ENCODE assay signal across 19 cellular contexts in genomic region chr19:2793577-2793976, GRCh38. TPM values are rescaled to one million over a fixed set of nuclear protein-coding genes. Genes with fewer than 3 reads are reported as not detected.
DNase-seq lines count a peak whose midpoint lies in the region; ATAC-seq, FAIRE-seq and TF ChIP-seq lines count a peak whose summit lies in the region.
"Had no signal": no experiment of that assay in that cellular context is flagged by ENCODE, and none has a peak within 500 bp of the region (broad histone marks: within the 10 kb centered on the region; RNA-seq: fewer than 3 reads in every experiment).

No MANE protein-coding gene starts in this region.

- H3K9ac ChIP-seq in HepG2 (ENCODE audit: insufficient read depth, low read depth, low read length), result no peak overlapping the region

- TF ChIP-seq EP300 in HepG2 (IDR thresholded peaks at IDR 0.05; ENCODE audit: low read depth in 2 of 2, low read length in 2 of 2) (no peak), HepG2 (CRISPR knock-in tag; IDR thresholded peaks at IDR 0.05; ENCODE audit: borderline replicate concordance) (no peak)

- CTCF ChIA-PET in HepG2 (lab: Yijun Ruan, JAX; ENCODE audit: low intra/inter-chr PET ratio, low total read pairs), result no interaction called here

- no peak for TF ChIP-seq POLR2A in HepG2 (IDR thresholded peaks at IDR 0.05; ENCODE audit: insufficient read depth in 1 of 2, low read depth in 2 of 2, low read length in 2 of 2)
- no peak for TF ChIP-seq POLR2A in right lobe of liver (IDR thresholded peaks at IDR 0.05)

- 98% methylated on average over 12 of the region's 12 CpGs for WGBS in HepG2 (ENCODE audit: low lambda C conversion rate)
- WGBS in right lobe of liver (ENCODE audit: insufficient coverage, low coverage, low lambda C conversion rate, missing lambda C conversion rate), result 97% methylated on average over 11 of the region's 12 CpGs

- no TSS peak for BruUV-seq in HepG2 (replicated peaks; lab: Mats Ljungman, UMichigan)

- POLR2A ChIA-PET in HepG2 (lab: Yijun Ruan, JAX), result no interaction called here

- H3K4me2 ChIP-seq in HepG2 (ENCODE audit: low read depth, low read length), result no peak overlapping the region
- H3K4me2 ChIP-seq: A549 had no signal

- no peak for ATAC-seq in HepG2
- no peak for ATAC-seq in right lobe of liver
- ATAC-seq in GM21737 (IDR thresholded peaks at IDR 0.05; ENCODE audit: unreplicated experiment), result no peak
- ATAC-seq: A549, HCT116 had no signal

- FAIRE-seq in HepG2 (lab: Jason Lieb, UNC), result no peak
- FAIRE-seq: A549, D721Med, G401.6, GM12891, GM19239, HTR-8/SVneo had no signal

- H3K4me1 ChIP-seq in HepG2 (ENCODE audit: insufficient read depth, low read length) (peaks cover 30% of the 10 kb centered on the region), right lobe of liver (peaks cover 0 to 25% (median 12%) of the 10 kb centered on the region in 4 donors)
- H3K4me1 ChIP-seq: A549, Caco-2 had no signal

- no peaks in the 10 kb centered on the region for H3K27me3 ChIP-seq in HepG2 (ENCODE audit: control insufficient read depth in 1 of 2, insufficient read depth in 2 of 2, low read length in 2 of 2)
- H3K27me3 ChIP-seq in right lobe of liver, result no peaks in the 10 kb centered on the region

- no peak overlapping the region for H3K4me3 ChIP-seq in HepG2 (replicated peaks in 1 of 3; ENCODE audit: insufficient read depth in 1 of 3, low read depth in 2 of 3, low read length in 3 of 3)
- no peak overlapping the region for H3K4me3 ChIP-seq in right lobe of liver
- H3K4me3 ChIP-seq: A549 had no signal

- intact Hi-C loops in HepG2 (cut with micrococcal nuclease; ENCODE audit: unreplicated experiment) (no loop called here), right lobe of liver (cut with DNase I) (no loop called here)

- no peak overlapping the region for H3K27ac ChIP-seq in HepG2 (ENCODE audit: extremely low read length, insufficient read depth, low read length)
- no peak overlapping the region for H3K27ac ChIP-seq in right lobe of liver
- H3K27ac ChIP-seq: 22Rv1, A549, C4-2B had no signal

- no peak overlapping the region for H2AFZ ChIP-seq in HepG2 (ENCODE audit: low read length)

- DNase-seq in HepG2 (ENCODE audit: low spot score), result no peak
- no peak for DNase-seq in right lobe of liver
- no peak for DNase-seq in activated T-cell treated with anti-CD3 and anti-CD28 coated beads, Interleukin-2, amount 50 U/mL, for 1 hour
- DNase-seq: AML-193; Caco-2; CD4-positive, alpha-beta T cell; GOT3; H7; KG1 had no signal

- no peak for TF ChIP-seq RAD21 in HepG2 (CRISPR knock-in tag; IDR thresholded peaks at IDR 0.05)

- peaks cover 15% of the 10 kb centered on the region for H4K20me1 ChIP-seq in HepG2 (ENCODE audit: insufficient read depth, low read length)

- no peak for TF ChIP-seq CTCF in HepG2 (CRISPR knock-in tag; IDR thresholded peaks at IDR 0.05)
- TF ChIP-seq CTCF in right lobe of liver (IDR thresholded peaks at IDR 0.05), result no peak

- peaks cover 20 to 62% of the 10 kb centered on the region in 2 experiments for H3K36me3 ChIP-seq in HepG2 (replicated peaks in 1 of 2; ENCODE audit: control insufficient read depth in 1 of 2, insufficient read depth in 2 of 2, low read length in 2 of 2)
- peaks cover 0 to 14% (median 3%) of the 10 kb centered on the region in 4 donors for H3K36me3 ChIP-seq in right lobe of liver

- H3K79me2 ChIP-seq in HepG2 (ENCODE audit: insufficient read depth, low read length), result peaks cover 8% of the 10 kb centered on the region

- H3K9me3 ChIP-seq in HepG2 (ENCODE audit: low read length), result no peaks in the 10 kb centered on the region
- no peaks in the 10 kb centered on the region for H3K9me3 ChIP-seq in right lobe of liver
- H3K9me3 ChIP-seq: A549, Caco-2 had no signal

- in situ Hi-C loops in HepG2 (cut with HindIII; ENCODE audit: extremely low pct_ligation_motif_present, low pct_unique_long_range_greater_than_20kb), result no loop called here

RNA-seq across cellular contexts. Expression of gene THOP1, which starts 8.3 kb away (rescaled TPM):
- 98.1 and 116 TPM in 2 replicates for total RNA-seq in HepG2 (2016; rRNA removed; fragmentation: Illumina TruSeq; extraction: Trizol)
- 12.3 and 13.1 TPM in 2 replicates for total RNA-seq in HepG2 (2016; cell fraction: cytosol; rRNA removed; fragmentation: Illumina TruSeq; extraction: Trizol; ENCODE audit: low read depth)
- 83.9 and 120 TPM in 2 replicates for total RNA-seq in HepG2 (2016; cell fraction: insoluble cytoplasmic fraction; rRNA removed; fragmentation: Illumina TruSeq; extraction: Trizol)
- total RNA-seq in HepG2 (2016; cell fraction: membrane; rRNA removed; fragmentation: Illumina TruSeq; extraction: Trizol), result 35.7 and 37.5 TPM in 2 replicates
- total RNA-seq in HepG2 (2016; cell fraction: nucleus; rRNA removed; fragmentation: Illumina TruSeq; extraction: Trizol), result 71.2 and 83.7 TPM in 2 replicates
- 74.4 and 81.4 TPM in 2 replicates for polyA plus RNA-seq in HepG2 (2011; rRNA removed)
- polyA plus RNA-seq in HepG2 (2011; cell fraction: cytosol; rRNA removed), result 50.2 and 88.6 TPM in 2 replicates
- polyA plus RNA-seq in HepG2 (2011; cell fraction: nucleus; rRNA removed), result 183 and 242 TPM in 2 replicates
- 41.9 and 45.1 TPM in 2 replicates for polyA plus RNA-seq in HepG2 (2012)
- 9.6 TPM in 2 replicates for polyA plus RNA-seq in HepG2 (2016; cell fraction: cytosol; fragmentation: Illumina TruSeq; extraction: Trizol; ENCODE audit: low read depth)
- polyA plus RNA-seq in HepG2 (2016; cell fraction: insoluble cytoplasmic fraction; fragmentation: Illumina TruSeq; extraction: Trizol; ENCODE audit: low read depth), result 69.9 and 92.7 TPM in 2 replicates
- polyA plus RNA-seq in HepG2 (2016; cell fraction: membrane; fragmentation: Illumina TruSeq; extraction: Trizol; ENCODE audit: low read depth), result 20.1 and 20.4 TPM in 2 replicates
- 159 and 175 TPM in 2 replicates for polyA plus RNA-seq in HepG2 (2016; cell fraction: nucleus; fragmentation: Illumina TruSeq; extraction: Trizol; ENCODE audit: insufficient read depth, low read depth)
- polyA minus RNA-seq in HepG2 (2011; rRNA and poly(A)+ RNA removed; ENCODE audit: low replicate concordance), result 118 and 211 TPM in 2 replicates
- 39.9 and 51.4 TPM in 2 replicates for polyA minus RNA-seq in HepG2 (2011; cell fraction: cytosol; rRNA and poly(A)+ RNA removed)
- 26.3 and 32.6 TPM in 2 replicates for polyA minus RNA-seq in HepG2 (2011; cell fraction: nucleus; rRNA and poly(A)+ RNA removed)
- total RNA-seq in right lobe of liver, result 10 to 100 TPM; 25.5 to 61.8 (median 33.0) TPM

RNA-seq across cellular contexts. Expression of gene SGTA, which starts 10.5 kb away (rescaled TPM):
- 47.4 and 47.5 TPM in 2 replicates for total RNA-seq in HepG2 (2016; rRNA removed; fragmentation: Illumina TruSeq; extraction: Trizol)
- 15.4 and 15.7 TPM in 2 replicates for total RNA-seq in HepG2 (2016; cell fraction: cytosol; rRNA removed; fragmentation: Illumina TruSeq; extraction: Trizol; ENCODE audit: low read depth)
- total RNA-seq in HepG2 (2016; cell fraction: insoluble cytoplasmic fraction; rRNA removed; fragmentation: Illumina TruSeq; extraction: Trizol), result 38.4 and 51.3 TPM in 2 replicates
- 36.5 and 39.1 TPM in 2 replicates for total RNA-seq in HepG2 (2016; cell fraction: membrane; rRNA removed; fragmentation: Illumina TruSeq; extraction: Trizol)
- 22.7 and 29.7 TPM in 2 replicates for total RNA-seq in HepG2 (2016; cell fraction: nucleus; rRNA removed; fragmentation: Illumina TruSeq; extraction: Trizol)
- polyA plus RNA-seq in HepG2 (2011; rRNA removed), result 43.0 and 43.9 TPM in 2 replicates
- polyA plus RNA-seq in HepG2 (2011; cell fraction: cytosol; rRNA removed), result 36.5 and 53.7 TPM in 2 replicates
- 91.7 and 100.0 TPM in 2 replicates for polyA plus RNA-seq in HepG2 (2011; cell fraction: nucleus; rRNA removed)
- polyA plus RNA-seq in HepG2 (2012), result 31.5 and 46.4 TPM in 2 replicates
- 19.4 and 21.9 TPM in 2 replicates for polyA plus RNA-seq in HepG2 (2016; cell fraction: cytosol; fragmentation: Illumina TruSeq; extraction: Trizol; ENCODE audit: low read depth)
- 59.1 and 69.1 TPM in 2 replicates for polyA plus RNA-seq in HepG2 (2016; cell fraction: insoluble cytoplasmic fraction; fragmentation: Illumina TruSeq; extraction: Trizol; ENCODE audit: low read depth)
- 43.4 and 44.2 TPM in 2 replicates for polyA plus RNA-seq in HepG2 (2016; cell fraction: membrane; fragmentation: Illumina TruSeq; extraction: Trizol; ENCODE audit: low read depth)
- polyA plus RNA-seq in HepG2 (2016; cell fraction: nucleus; fragmentation: Illumina TruSeq; extraction: Trizol; ENCODE audit: insufficient read depth, low read depth), result 75.8 and 78.8 TPM in 2 replicates
- 33.4 and 37.8 TPM in 2 replicates for polyA minus RNA-seq in HepG2 (2011; rRNA and poly(A)+ RNA removed; ENCODE audit: low replicate concordance)
- polyA minus RNA-seq in HepG2 (2011; cell fraction: cytosol; rRNA and poly(A)+ RNA removed), result 21.6 and 25.4 TPM in 2 replicates
- polyA minus RNA-seq in HepG2 (2011; cell fraction: nucleus; rRNA and poly(A)+ RNA removed), result 12.1 and 13.1 TPM in 2 replicates
- 10 to 100 TPM; 21.5 to 41.7 (median 23.7) TPM for total RNA-seq in right lobe of liver

RNA-seq across cellular contexts. Expression of gene ZNF554, which starts 26.1 kb away (rescaled TPM):
- total RNA-seq in HepG2 (2016; rRNA removed; fragmentation: Illumina TruSeq; extraction: Trizol), result 2.7 and 3.0 TPM in 2 replicates
- total RNA-seq in HepG2 (2016; cell fraction: cytosol; rRNA removed; fragmentation: Illumina TruSeq; extraction: Trizol; ENCODE audit: low read depth), result 0.88 and 1.3 TPM in 2 replicates
- total RNA-seq in HepG2 (2016; cell fraction: insoluble cytoplasmic fraction; rRNA removed; fragmentation: Illumina TruSeq; extraction: Trizol), result 2.8 and 2.9 TPM in 2 replicates
- total RNA-seq in HepG2 (2016; cell fraction: membrane; rRNA removed; fragmentation: Illumina TruSeq; extraction: Trizol), result 2.2 and 2.7 TPM in 2 replicates
- total RNA-seq in HepG2 (2016; cell fraction: nucleus; rRNA removed; fragmentation: Illumina TruSeq; extraction: Trizol), result 2.4 and 2.6 TPM in 2 replicates
- polyA plus RNA-seq in HepG2 (2011; rRNA removed), result 2.2 and 2.4 TPM in 2 replicates
- polyA plus RNA-seq in HepG2 (2011; cell fraction: cytosol; rRNA removed), result 1.0 and 1.8 TPM in 2 replicates
- polyA plus RNA-seq in HepG2 (2011; cell fraction: nucleus; rRNA removed), result 2.7 and 4.3 TPM in 2 replicates
- polyA plus RNA-seq in HepG2 (2012), result 2.4 and 2.5 TPM in 2 replicates
- 0.44 and 0.53 TPM in 2 replicates for polyA plus RNA-seq in HepG2 (2016; cell fraction: cytosol; fragmentation: Illumina TruSeq; extraction: Trizol; ENCODE audit: low read depth)
- 1.6 and 1.8 TPM in 2 replicates for polyA plus RNA-seq in HepG2 (2016; cell fraction: insoluble cytoplasmic fraction; fragmentation: Illumina TruSeq; extraction: Trizol; ENCODE audit: low read depth)
- polyA plus RNA-seq in HepG2 (2016; cell fraction: membrane; fragmentation: Illumina TruSeq; extraction: Trizol; ENCODE audit: low read depth), result 1.1 and 1.3 TPM in 2 replicates
- 4.4 and 5.6 TPM in 2 replicates for polyA plus RNA-seq in HepG2 (2016; cell fraction: nucleus; fragmentation: Illumina TruSeq; extraction: Trizol; ENCODE audit: insufficient read depth, low read depth)
- 1.1 and 2.6 TPM in 2 replicates for polyA minus RNA-seq in HepG2 (2011; rRNA and poly(A)+ RNA removed; ENCODE audit: low replicate concordance)
- polyA minus RNA-seq in HepG2 (2011; cell fraction: cytosol; rRNA and poly(A)+ RNA removed), result 1.5 and 1.6 TPM in 2 replicates
- 1.8 and 2.6 TPM in 2 replicates for polyA minus RNA-seq in HepG2 (2011; cell fraction: nucleus; rRNA and poly(A)+ RNA removed)
- 1 to 10 TPM; 1.4 to 2.5 (median 1.9) TPM for total RNA-seq in right lobe of liver

RNA-seq across cellular contexts. Expression of gene ZNF555, which starts 47.7 kb away (rescaled TPM):
- total RNA-seq in HepG2 (2016; rRNA removed; fragmentation: Illumina TruSeq; extraction: Trizol), result 8.0 and 12.4 TPM in 2 replicates
- total RNA-seq in HepG2 (2016; cell fraction: cytosol; rRNA removed; fragmentation: Illumina TruSeq; extraction: Trizol; ENCODE audit: low read depth), result 1.8 and 2.9 TPM in 2 replicates
- total RNA-seq in HepG2 (2016; cell fraction: insoluble cytoplasmic fraction; rRNA removed; fragmentation: Illumina TruSeq; extraction: Trizol), result 6.5 and 12.2 TPM in 2 replicates
- 4.5 and 6.1 TPM in 2 replicates for total RNA-seq in HepG2 (2016; cell fraction: membrane; rRNA removed; fragmentation: Illumina TruSeq; extraction: Trizol)
- total RNA-seq in HepG2 (2016; cell fraction: nucleus; rRNA removed; fragmentation: Illumina TruSeq; extraction: Trizol), result 4.7 and 5.1 TPM in 2 replicates
- polyA plus RNA-seq in HepG2 (2011; rRNA removed), result 5.0 and 5.3 TPM in 2 replicates
- polyA plus RNA-seq in HepG2 (2011; cell fraction: cytosol; rRNA removed), result 2.4 and 3.9 TPM in 2 replicates
- 2.1 and 4.1 TPM in 2 replicates for polyA plus RNA-seq in HepG2 (2011; cell fraction: nucleus; rRNA removed)
- polyA plus RNA-seq in HepG2 (2012), result 5.6 and 6.0 TPM in 2 replicates
- polyA plus RNA-seq in HepG2 (2016; cell fraction: cytosol; fragmentation: Illumina TruSeq; extraction: Trizol; ENCODE audit: low read depth), result 0.28 and 0.34 TPM in 2 replicates
- polyA plus RNA-seq in HepG2 (2016; cell fraction: insoluble cytoplasmic fraction; fragmentation: Illumina TruSeq; extraction: Trizol; ENCODE audit: low read depth), result 5.3 and 5.9 TPM in 2 replicates
- 0.68 and 1.1 TPM in 2 replicates for polyA plus RNA-seq in HepG2 (2016; cell fraction: membrane; fragmentation: Illumina TruSeq; extraction: Trizol; ENCODE audit: low read depth)
- polyA plus RNA-seq in HepG2 (2016; cell fraction: nucleus; fragmentation: Illumina TruSeq; extraction: Trizol; ENCODE audit: insufficient read depth, low read depth), result 4.9 and 5.6 TPM in 2 replicates
- polyA minus RNA-seq in HepG2 (2011; rRNA and poly(A)+ RNA removed; ENCODE audit: low replicate concordance), result 1.3 and 4.9 TPM in 2 replicates
- polyA minus RNA-seq in HepG2 (2011; cell fraction: cytosol; rRNA and poly(A)+ RNA removed), result 6.2 and 10.6 TPM in 2 replicates
- 7.2 and 13.2 TPM in 2 replicates for polyA minus RNA-seq in HepG2 (2011; cell fraction: nucleus; rRNA and poly(A)+ RNA removed)
- total RNA-seq in right lobe of liver, result 1 to 10 TPM in 5 of 6 experiments, under 1 TPM in 1; 0.87 to 2.6 (median 2.1) TPM

RNA-seq across cellular contexts. Expression of gene SLC39A3, which starts 53.8 kb away (rescaled TPM):
- total RNA-seq in HepG2 (2016; rRNA removed; fragmentation: Illumina TruSeq; extraction: Trizol) (25.0 and 41.6 TPM in 2 replicates), right lobe of liver (10 to 100 TPM; 13.5 to 29.5 (median 19.6) TPM)
- 28.6 and 43.2 TPM in 2 replicates for total RNA-seq in HepG2 (2016; cell fraction: cytosol; rRNA removed; fragmentation: Illumina TruSeq; extraction: Trizol; ENCODE audit: low read depth)
- total RNA-seq in HepG2 (2016; cell fraction: insoluble cytoplasmic fraction; rRNA removed; fragmentation: Illumina TruSeq; extraction: Trizol), result 19.6 and 44.5 TPM in 2 replicates
- total RNA-seq in HepG2 (2016; cell fraction: membrane; rRNA removed; fragmentation: Illumina TruSeq; extraction: Trizol), result 45.1 and 60.0 TPM in 2 replicates
- total RNA-seq in HepG2 (2016; cell fraction: nucleus; rRNA removed; fragmentation: Illumina TruSeq; extraction: Trizol), result 30.3 and 32.7 TPM in 2 replicates
- polyA plus RNA-seq in HepG2 (2011; rRNA removed), result 33.6 and 34.2 TPM in 2 replicates
- polyA plus RNA-seq in HepG2 (2011; cell fraction: cytosol; rRNA removed), result 39.9 and 48.2 TPM in 2 replicates
- polyA plus RNA-seq in HepG2 (2011; cell fraction: nucleus; rRNA removed), result 22.1 and 24.0 TPM in 2 replicates
- polyA plus RNA-seq in HepG2 (2012), result 18.4 and 30.9 TPM in 2 replicates
- 41.4 and 52.9 TPM in 2 replicates for polyA plus RNA-seq in HepG2 (2016; cell fraction: cytosol; fragmentation: Illumina TruSeq; extraction: Trizol; ENCODE audit: low read depth)
- polyA plus RNA-seq in HepG2 (2016; cell fraction: insoluble cytoplasmic fraction; fragmentation: Illumina TruSeq; extraction: Trizol; ENCODE audit: low read depth), result 27.9 and 37.1 TPM in 2 replicates
- 50.5 and 57.8 TPM in 2 replicates for polyA plus RNA-seq in HepG2 (2016; cell fraction: membrane; fragmentation: Illumina TruSeq; extraction: Trizol; ENCODE audit: low read depth)
- 65.1 and 70.7 TPM in 2 replicates for polyA plus RNA-seq in HepG2 (2016; cell fraction: nucleus; fragmentation: Illumina TruSeq; extraction: Trizol; ENCODE audit: insufficient read depth, low read depth)
- 38.4 and 71.1 TPM in 2 replicates for polyA minus RNA-seq in HepG2 (2011; rRNA and poly(A)+ RNA removed; ENCODE audit: low replicate concordance)
- polyA minus RNA-seq in HepG2 (2011; cell fraction: cytosol; rRNA and poly(A)+ RNA removed), result 13.8 and 15.1 TPM in 2 replicates
- polyA minus RNA-seq in HepG2 (2011; cell fraction: nucleus; rRNA and poly(A)+ RNA removed), result 8.5 and 9.3 TPM in 2 replicates
